ENCODE assay signal across 23 cellular contexts in the genomic region with DNA sequence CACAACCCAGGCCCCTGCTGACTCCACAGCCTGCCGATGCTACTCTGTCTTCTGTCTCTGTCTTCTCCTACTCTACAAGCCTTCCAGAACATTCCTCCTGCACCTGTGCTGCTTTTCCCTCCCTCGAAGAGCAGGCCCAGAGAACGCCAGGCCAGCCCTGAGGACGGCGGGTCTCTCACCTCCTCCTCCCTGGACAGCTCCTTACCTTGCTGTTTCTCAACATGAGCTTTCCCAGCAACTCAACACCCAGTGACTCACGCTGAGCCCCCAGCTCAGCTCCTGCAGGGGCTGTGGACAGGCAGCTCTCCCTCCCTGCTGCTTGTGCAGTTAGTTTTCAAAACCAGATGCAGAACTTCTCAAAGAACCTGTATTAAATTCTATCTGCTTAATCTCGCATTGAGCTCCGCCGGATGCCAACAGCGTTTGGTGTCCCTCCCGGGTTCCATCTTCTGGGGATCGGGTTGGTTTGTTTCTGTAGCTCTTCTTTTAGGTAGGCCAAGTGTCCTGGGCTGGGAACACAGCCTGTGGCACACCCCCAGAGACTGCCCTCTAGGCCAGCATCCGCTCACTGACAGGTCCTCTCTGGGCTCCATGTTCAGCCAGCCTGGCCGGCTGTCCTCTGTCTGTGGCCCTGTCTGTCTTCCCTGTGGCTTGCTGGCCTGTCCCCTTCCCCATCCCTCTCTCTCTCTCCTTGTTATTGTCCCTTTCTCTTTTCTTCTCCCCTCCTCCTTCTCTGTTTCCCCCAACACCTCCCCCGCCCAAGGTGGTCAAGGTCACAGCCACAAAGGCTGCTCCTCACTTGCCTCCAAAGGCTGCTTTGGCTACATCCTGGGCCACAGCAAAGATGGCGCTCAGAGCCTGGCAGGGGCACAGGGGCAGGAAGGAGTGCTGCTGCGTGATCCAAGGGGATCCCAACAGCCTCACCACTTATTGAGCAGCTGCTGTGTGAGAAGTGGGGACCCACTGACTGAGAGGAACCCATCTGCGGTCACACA.
DNase-seq lines count a peak whose midpoint lies in the region; ATAC-seq and TF ChIP-seq lines count a peak whose summit lies in the region.
"Had no signal": no experiment of that assay in that cellular context is flagged by ENCODE, and none has a peak within 500 bp of the region (broad histone marks: within the 10 kb centered on the region; RNA-seq: fewer than 3 reads in every experiment).

No MANE protein-coding gene starts in this region.

- no peak overlapping the region for H3K27ac Mint-ChIP-seq in activated CD8-positive, alpha-beta memory T cell treated with anti-CD3 and anti-CD28 coated beads, Interleukin-2, amount 10 ng/mL, durations not matched to agents 7 days and 5 days
- H3K27ac Mint-ChIP-seq in stimulated activated naive B cell treated with anti-CD40 and anti-IgM and Interleukin-4, amounts not matched to agents 10 μg/mL and 1 μg/mL and 100 μg/mL, for 72 hours = peak overlapping the region; percentile 20
- no peak overlapping the region for H3K27ac Mint-ChIP-seq in osteocyte (ENCODE audit: unreplicated experiment)

- TF ChIP-seq CTCF in osteocyte (IDR thresholded peaks at IDR 0.05) = no peak

- CTCF ChIA-PET in activated CD8-positive, alpha-beta memory T cell treated with anti-CD3 and anti-CD28 coated beads, Interleukin-2, amount 10 ng/mL, durations not matched to agents 7 days and 5 days (lab: Charles Lee) = no interaction called here

- ATAC-seq in activated CD8-positive, alpha-beta memory T cell treated with anti-CD3 and anti-CD28 coated beads, Interleukin-2, amount 10 ng/mL, durations not matched to agents 7 days and 5 days = no peak
- ATAC-seq in stimulated activated naive B cell treated with anti-CD40 and anti-IgM and Interleukin-4, amounts not matched to agents 10 μg/mL and 1 μg/mL and 100 μg/mL, for 72 hours (replicated peaks) = no peak
- no peak for ATAC-seq in HG03565 (IDR thresholded peaks at IDR 0.05; ENCODE audit: unreplicated experiment)
- ATAC-seq: HCT116 had no signal

- no peaks in the 10 kb centered on the region for H3K36me3 Mint-ChIP-seq in activated CD8-positive, alpha-beta memory T cell treated with anti-CD3 and anti-CD28 coated beads, Interleukin-2, amount 10 ng/mL, durations not matched to agents 7 days and 5 days
- no peaks in the 10 kb centered on the region for H3K36me3 Mint-ChIP-seq in stimulated activated naive B cell treated with anti-CD40 and anti-IgM and Interleukin-4, amounts not matched to agents 10 μg/mL and 1 μg/mL and 100 μg/mL, for 72 hours
- no peaks in the 10 kb centered on the region for H3K36me3 Mint-ChIP-seq in osteocyte (ENCODE audit: unreplicated experiment)
- H3K36me3 Mint-ChIP-seq: CD8-positive, alpha-beta memory T cell had no signal

- peak; percentile 39 for DNase-seq in activated CD8-positive, alpha-beta memory T cell treated with anti-CD3 and anti-CD28 coated beads, Interleukin-2, amount 50 U/mL, for 48 hours
- DNase-seq in activated CD8-positive, alpha-beta memory T cell treated with anti-CD3 and anti-CD28 coated beads, Interleukin-2, amount 10 ng/mL, durations not matched to agents 7 days and 5 days = no peak
- peak; percentile 77 for DNase-seq in islet precursor cell
- no peak for DNase-seq in stimulated activated naive B cell treated with anti-CD40 and anti-IgM and Interleukin-4, amounts not matched to agents 10 μg/mL and 1 μg/mL and 100 μg/mL, for 72 hours
- DNase-seq in osteocyte (ENCODE audit: extremely low spot score, unreplicated experiment) = no peak
- no peak for DNase-seq in DMS79 treated with DMSO at 0.1 percent for 48 hours (lab: John Stamatoyannopoulos, UW)
- DNase-seq: AML-193; C1 segment of cervical spinal cord; Calu3; CD8-positive, alpha-beta memory T cell; DMS153; GF-D8; GOT3; KG1; NCI-H1092; NCI-H1436 treated with DMSO at 0.1 percent for 48 hours; NCI-H1930; NCI-H226; NCI-H510A treated with DMSO at 0.1 percent for 48 hours; NCI-H748 treated with DMSO at 0.1 percent for 48 hours had no signal

- H3K9me3 Mint-ChIP-seq in activated CD8-positive, alpha-beta memory T cell treated with anti-CD3 and anti-CD28 coated beads, Interleukin-2, amount 10 ng/mL, durations not matched to agents 7 days and 5 days (ENCODE audit: low read depth) = no peaks in the 10 kb centered on the region
- H3K9me3 Mint-ChIP-seq in stimulated activated naive B cell treated with anti-CD40 and anti-IgM and Interleukin-4, amounts not matched to agents 10 μg/mL and 1 μg/mL and 100 μg/mL, for 72 hours = no peaks in the 10 kb centered on the region
- no peaks in the 10 kb centered on the region for H3K9me3 Mint-ChIP-seq in osteocyte (ENCODE audit: unreplicated experiment)
- H3K9me3 Mint-ChIP-seq: CD8-positive, alpha-beta memory T cell had no signal

- H3K4me1 Mint-ChIP-seq in activated CD8-positive, alpha-beta memory T cell treated with anti-CD3 and anti-CD28 coated beads, Interleukin-2, amount 10 ng/mL, durations not matched to agents 7 days and 5 days = no peaks in the 10 kb centered on the region
- peaks cover 0 to 1% of the 10 kb centered on the region in 2 donors for H3K4me1 Mint-ChIP-seq in stimulated activated naive B cell treated with anti-CD40 and anti-IgM and Interleukin-4, amounts not matched to agents 10 μg/mL and 1 μg/mL and 100 μg/mL, for 72 hours
- H3K4me1 Mint-ChIP-seq in osteocyte (ENCODE audit: unreplicated experiment) = no peaks in the 10 kb centered on the region
- H3K4me1 Mint-ChIP-seq: CD8-positive, alpha-beta memory T cell had no signal

- no peaks in the 10 kb centered on the region for H3K27me3 Mint-ChIP-seq in activated CD8-positive, alpha-beta memory T cell treated with anti-CD3 and anti-CD28 coated beads, Interleukin-2, amount 10 ng/mL, durations not matched to agents 7 days and 5 days
- peaks cover 6 to 10% of the 10 kb centered on the region in 2 donors for H3K27me3 Mint-ChIP-seq in stimulated activated naive B cell treated with anti-CD40 and anti-IgM and Interleukin-4, amounts not matched to agents 10 μg/mL and 1 μg/mL and 100 μg/mL, for 72 hours
- H3K27me3 Mint-ChIP-seq in osteocyte (ENCODE audit: unreplicated experiment) = no peaks in the 10 kb centered on the region

- no peak overlapping the region for H3K4me3 Mint-ChIP-seq in activated CD8-positive, alpha-beta memory T cell treated with anti-CD3 and anti-CD28 coated beads, Interleukin-2, amount 10 ng/mL, durations not matched to agents 7 days and 5 days
- no peak overlapping the region for H3K4me3 Mint-ChIP-seq in stimulated activated naive B cell treated with anti-CD40 and anti-IgM and Interleukin-4, amounts not matched to agents 10 μg/mL and 1 μg/mL and 100 μg/mL, for 72 hours
- no peak overlapping the region for H3K4me3 Mint-ChIP-seq in osteocyte (ENCODE audit: unreplicated experiment)
- H3K4me3 Mint-ChIP-seq: CD8-positive, alpha-beta memory T cell had no signal

TF ChIP-seq in PFSK-1, 5 proteins besides CTCF, POLR2A, EP300 and RAD21:
- TF ChIP-seq, protein P1, sequence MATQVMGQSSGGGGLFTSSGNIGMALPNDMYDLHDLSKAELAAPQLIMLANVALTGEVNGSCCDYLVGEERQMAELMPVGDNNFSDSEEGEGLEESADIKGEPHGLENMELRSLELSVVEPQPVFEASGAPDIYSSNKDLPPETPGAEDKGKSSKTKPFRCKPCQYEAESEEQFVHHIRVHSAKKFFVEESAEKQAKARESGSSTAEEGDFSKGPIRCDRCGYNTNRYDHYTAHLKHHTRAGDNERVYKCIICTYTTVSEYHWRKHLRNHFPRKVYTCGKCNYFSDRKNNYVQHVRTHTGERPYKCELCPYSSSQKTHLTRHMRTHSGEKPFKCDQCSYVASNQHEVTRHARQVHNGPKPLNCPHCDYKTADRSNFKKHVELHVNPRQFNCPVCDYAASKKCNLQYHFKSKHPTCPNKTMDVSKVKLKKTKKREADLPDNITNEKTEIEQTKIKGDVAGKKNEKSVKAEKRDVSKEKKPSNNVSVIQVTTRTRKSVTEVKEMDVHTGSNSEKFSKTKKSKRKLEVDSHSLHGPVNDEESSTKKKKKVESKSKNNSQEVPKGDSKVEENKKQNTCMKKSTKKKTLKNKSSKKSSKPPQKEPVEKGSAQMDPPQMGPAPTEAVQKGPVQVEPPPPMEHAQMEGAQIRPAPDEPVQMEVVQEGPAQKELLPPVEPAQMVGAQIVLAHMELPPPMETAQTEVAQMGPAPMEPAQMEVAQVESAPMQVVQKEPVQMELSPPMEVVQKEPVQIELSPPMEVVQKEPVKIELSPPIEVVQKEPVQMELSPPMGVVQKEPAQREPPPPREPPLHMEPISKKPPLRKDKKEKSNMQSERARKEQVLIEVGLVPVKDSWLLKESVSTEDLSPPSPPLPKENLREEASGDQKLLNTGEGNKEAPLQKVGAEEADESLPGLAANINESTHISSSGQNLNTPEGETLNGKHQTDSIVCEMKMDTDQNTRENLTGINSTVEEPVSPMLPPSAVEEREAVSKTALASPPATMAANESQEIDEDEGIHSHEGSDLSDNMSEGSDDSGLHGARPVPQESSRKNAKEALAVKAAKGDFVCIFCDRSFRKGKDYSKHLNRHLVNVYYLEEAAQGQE (IDR thresholded peaks at IDR 0.05; ENCODE audit: insufficient read depth in 1 of 2, low read depth in 2 of 2, low read length in 2 of 2) = peak; percentile 32 to 57; a peak in 1 of 4 replicates
- no peak for TF ChIP-seq SIN3A (IDR thresholded peaks at IDR 0.05; ENCODE audit: borderline replicate concordance, insufficient read depth, low read length)
TF ChIP-seq in PFSK-1: peak in this region for 1.

Comparison
In these comparisons a context has a peak if more than half of its experiments do, and no peak if none do; other contexts are left out.
1. DNase-seq: peak in activated CD8-positive, alpha-beta memory T cell treated with anti-CD3 and anti-CD28 coated beads, Interleukin-2, amount 50 U/mL, for 48 hours (single experiment) and islet precursor cell (single experiment); none in activated CD8-positive, alpha-beta memory T cell treated with anti-CD3 and anti-CD28 coated beads, Interleukin-2, amount 10 ng/mL, durations not matched to agents 7 days and 5 days (single experiment), stimulated activated naive B cell treated with anti-CD40 and anti-IgM and Interleukin-4, amounts not matched to agents 10 μg/mL and 1 μg/mL and 100 μg/mL, for 72 hours (single experiment), osteocyte (single experiment) and DMS79 treated with DMSO at 0.1 percent for 48 hours (single experiment).